ENCODE assay signal across 10 cellular contexts in genomic region chr16:19116711-19117449, GRCh38. TPM values are rescaled to one million over a fixed set of nuclear protein-coding genes. Genes with fewer than 3 reads are reported as not detected.
A peak's percentile ranks its signal among the peaks of the same experiment; 100 is the strongest.
DNase-seq lines count a peak whose midpoint lies in the region; ATAC-seq and TF ChIP-seq lines count a peak whose summit lies in the region.
"Had no signal": no experiment of that assay in that cellular context is flagged by ENCODE, and none has a peak within 500 bp of the region (broad histone marks: within the 10 kb centered on the region; RNA-seq: fewer than 3 reads in every experiment).

No MANE protein-coding gene starts in this region.

- peaks cover 31% of the 10 kb centered on the region for H3K4me1 Mint-ChIP-seq in T-helper 1 cell treated with Interleukin-12 subunit alpha and Interleukin-12 subunit beta and Interleukin-4 antibody, amounts not matched to agents 30 μg/mL and 1 μg/mL, for 36 hours (ENCODE audit: low read depth)
- H3K4me1 Mint-ChIP-seq in T-cell: peaks cover 6 to 31% (median 18%) of the 10 kb centered on the region in 3 donors
- H3K4me1 Mint-ChIP-seq in stimulated activated effector memory CD8-positive, alpha-beta T cell treated with anti-CD3 and anti-CD28 coated beads, Interleukin-12 subunit alpha, Interleukin-12 subunit beta, amount 100 ng/mL, for 72 hours: peaks cover 35% of the 10 kb centered on the region

- DNase-seq in T-helper 1 cell (no peak), T-cell (no peak), fibroblast of mammary gland (ENCODE audit: low read depth) (peak; percentile 61), GOT3 (lab: John Stamatoyannopoulos, UW) (no peak), NCI-H2029 (lab: John Stamatoyannopoulos, UW) (no peak), NCI-H82 treated with DMSO at 0.1 percent for 48 hours (lab: John Stamatoyannopoulos, UW; ENCODE audit: unreplicated experiment) (no peak)
- no peak for DNase-seq in stimulated activated effector memory CD8-positive, alpha-beta T cell treated with anti-CD3 and anti-CD28 coated beads, Interleukin-12 subunit alpha, Interleukin-12 subunit beta, amount 100 ng/mL, for 72 hours (ENCODE audit: low spot score in 2 of 2)
- DNase-seq: activated naive CD4-positive, alpha-beta T cell treated with Interleukin-2 at 50 U/mL for 16 hours; stimulated activated CD4-positive, alpha-beta T cell treated with anti-CD3 and anti-CD28 coated beads, Interleukin-2, amount 100 ng/mL, for 48 hours had no signal

- H3K4me3 Mint-ChIP-seq in T-helper 1 cell treated with Interleukin-12 subunit alpha and Interleukin-12 subunit beta and Interleukin-4 antibody, amounts not matched to agents 30 μg/mL and 1 μg/mL, for 36 hours: peak overlapping the region; percentile 24
- H3K4me3 Mint-ChIP-seq in T-cell: no peak overlapping the region
- peak overlapping the region; percentile 70 for H3K4me3 Mint-ChIP-seq in stimulated activated effector memory CD8-positive, alpha-beta T cell treated with anti-CD3 and anti-CD28 coated beads, Interleukin-12 subunit alpha, Interleukin-12 subunit beta, amount 100 ng/mL, for 72 hours

- H3K4me3 ChIP-seq in fibroblast of mammary gland (ENCODE audit: control insufficient read depth, low read depth, low read length): peak overlapping the region; percentile 71

- no peak for TF ChIP-seq CTCF in fibroblast of mammary gland (conservative IDR thresholded peaks at IDR 0.05; ENCODE audit: control insufficient read depth, insufficient read depth, low read depth, low read length)

- CTCF ChIA-PET in T-cell (lab: Charles Lee): no interaction called here

- peaks cover 5% of the 10 kb centered on the region for H3K36me3 Mint-ChIP-seq in T-helper 1 cell treated with Interleukin-12 subunit alpha and Interleukin-12 subunit beta and Interleukin-4 antibody, amounts not matched to agents 30 μg/mL and 1 μg/mL, for 36 hours (ENCODE audit: low read depth)
- no peaks in the 10 kb centered on the region for H3K36me3 Mint-ChIP-seq in T-cell
- H3K36me3 Mint-ChIP-seq in stimulated activated effector memory CD8-positive, alpha-beta T cell treated with anti-CD3 and anti-CD28 coated beads, Interleukin-12 subunit alpha, Interleukin-12 subunit beta, amount 100 ng/mL, for 72 hours: peaks cover 4% of the 10 kb centered on the region

- POLR2A ChIA-PET in T-cell (lab: Charles Lee): interaction anchor here in 1 of 2 donors (0.6 kb wide), 1 partner anchor 1002 kb away, joined by 5 read pairs; no protein-coding TSS in a partner anchor

- ATAC-seq in T-cell (replicated peaks in 1 of 4): no peak
- no peak for ATAC-seq in stimulated activated effector memory CD8-positive, alpha-beta T cell treated with anti-CD3 and anti-CD28 coated beads, Interleukin-12 subunit alpha, Interleukin-12 subunit beta, amount 100 ng/mL, for 72 hours

- peak overlapping the region; percentile 56 for H3K27ac Mint-ChIP-seq in T-helper 1 cell treated with Interleukin-12 subunit alpha and Interleukin-12 subunit beta and Interleukin-4 antibody, amounts not matched to agents 30 μg/mL and 1 μg/mL, for 36 hours
- H3K27ac Mint-ChIP-seq in T-cell: peak overlapping the region; percentile 74 to 87
- H3K27ac Mint-ChIP-seq in stimulated activated effector memory CD8-positive, alpha-beta T cell treated with anti-CD3 and anti-CD28 coated beads, Interleukin-12 subunit alpha, Interleukin-12 subunit beta, amount 100 ng/mL, for 72 hours: peak overlapping the region; percentile 89

- peaks cover 13% of the 10 kb centered on the region for H3K27me3 Mint-ChIP-seq in T-helper 1 cell treated with Interleukin-12 subunit alpha and Interleukin-12 subunit beta and Interleukin-4 antibody, amounts not matched to agents 30 μg/mL and 1 μg/mL, for 36 hours (ENCODE audit: low read depth)
- peaks cover 24 to 26% of the 10 kb centered on the region in 2 donors for H3K27me3 Mint-ChIP-seq in T-cell

- H3K9me3 Mint-ChIP-seq in T-helper 1 cell treated with Interleukin-12 subunit alpha and Interleukin-12 subunit beta and Interleukin-4 antibody, amounts not matched to agents 30 μg/mL and 1 μg/mL, for 36 hours: no peaks in the 10 kb centered on the region
- no peaks in the 10 kb centered on the region for H3K9me3 Mint-ChIP-seq in T-cell
- no peaks in the 10 kb centered on the region for H3K9me3 Mint-ChIP-seq in stimulated activated effector memory CD8-positive, alpha-beta T cell treated with anti-CD3 and anti-CD28 coated beads, Interleukin-12 subunit alpha, Interleukin-12 subunit beta, amount 100 ng/mL, for 72 hours

RNA-seq across cellular contexts. Expression of gene ITPRIPL2, which starts 3.1 kb away (rescaled TPM):
- total RNA-seq in T-cell: 1 to 10 TPM in 4 of 5 donors, under 1 TPM in 1; 0.53 to 2.7 (median 1.7) TPM

RNA-seq across cellular contexts. Expression of gene COQ7, which starts 49.5 kb away (rescaled TPM):
- 10 to 100 TPM; 11.1 to 15.4 (median 14.9) TPM for total RNA-seq in T-cell

RNA-seq across cellular contexts. Expression of gene SYT17, which starts 51.2 kb away (rescaled TPM):
- total RNA-seq in T-cell: 1 to 10 TPM in 1 of 5 donors, under 1 TPM in 2, not detected in 2; 0.23 to 1.4 (median 0.38) TPM

Comparison
In these comparisons a context has a peak if more than half of its experiments do, and no peak if none do; other contexts are left out.
1. H3K4me3 Mint-ChIP-seq: peak in T-helper 1 cell treated with Interleukin-12 subunit alpha and Interleukin-12 subunit beta and Interleukin-4 antibody, amounts not matched to agents 30 μg/mL and 1 μg/mL, for 36 hours (single experiment) and stimulated activated effector memory CD8-positive, alpha-beta T cell treated with anti-CD3 and anti-CD28 coated beads, Interleukin-12 subunit alpha, Interleukin-12 subunit beta, amount 100 ng/mL, for 72 hours (single experiment); none in T-cell (0 of 3).
2. Peak in every context shown above with its lines, with median percentiles within 50 percentile points of each other: H3K27ac Mint-ChIP-seq.